In genomic region chr22:46803031-46803880, GRCh38 we compare ENCODE assay signal across 1 cellular context.
A peak's percentile ranks its signal among the peaks of the same experiment; 100 is the strongest.
TF ChIP-seq lines count a peak whose summit lies in the region.

No MANE protein-coding gene starts in this region.

TF ChIP-seq in HepG2, 621 proteins besides CTCF, POLR2A, EP300 and RAD21 (continued from another document and continues in another):
- TF ChIP-seq, protein P1, sequence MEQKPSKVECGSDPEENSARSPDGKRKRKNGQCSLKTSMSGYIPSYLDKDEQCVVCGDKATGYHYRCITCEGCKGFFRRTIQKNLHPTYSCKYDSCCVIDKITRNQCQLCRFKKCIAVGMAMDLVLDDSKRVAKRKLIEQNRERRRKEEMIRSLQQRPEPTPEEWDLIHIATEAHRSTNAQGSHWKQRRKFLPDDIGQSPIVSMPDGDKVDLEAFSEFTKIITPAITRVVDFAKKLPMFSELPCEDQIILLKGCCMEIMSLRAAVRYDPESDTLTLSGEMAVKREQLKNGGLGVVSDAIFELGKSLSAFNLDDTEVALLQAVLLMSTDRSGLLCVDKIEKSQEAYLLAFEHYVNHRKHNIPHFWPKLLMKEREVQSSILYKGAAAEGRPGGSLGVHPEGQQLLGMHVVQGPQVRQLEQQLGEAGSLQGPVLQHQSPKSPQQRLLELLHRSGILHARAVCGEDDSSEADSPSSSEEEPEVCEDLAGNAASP (CRISPR knock-in tag; IDR thresholded peaks at IDR 0.05; ENCODE audit: borderline replicate concordance) = 0 out of 2 replicates have a peak, but pooled peaks have one; percentile 54
- TF ChIP-seq, protein P2, sequence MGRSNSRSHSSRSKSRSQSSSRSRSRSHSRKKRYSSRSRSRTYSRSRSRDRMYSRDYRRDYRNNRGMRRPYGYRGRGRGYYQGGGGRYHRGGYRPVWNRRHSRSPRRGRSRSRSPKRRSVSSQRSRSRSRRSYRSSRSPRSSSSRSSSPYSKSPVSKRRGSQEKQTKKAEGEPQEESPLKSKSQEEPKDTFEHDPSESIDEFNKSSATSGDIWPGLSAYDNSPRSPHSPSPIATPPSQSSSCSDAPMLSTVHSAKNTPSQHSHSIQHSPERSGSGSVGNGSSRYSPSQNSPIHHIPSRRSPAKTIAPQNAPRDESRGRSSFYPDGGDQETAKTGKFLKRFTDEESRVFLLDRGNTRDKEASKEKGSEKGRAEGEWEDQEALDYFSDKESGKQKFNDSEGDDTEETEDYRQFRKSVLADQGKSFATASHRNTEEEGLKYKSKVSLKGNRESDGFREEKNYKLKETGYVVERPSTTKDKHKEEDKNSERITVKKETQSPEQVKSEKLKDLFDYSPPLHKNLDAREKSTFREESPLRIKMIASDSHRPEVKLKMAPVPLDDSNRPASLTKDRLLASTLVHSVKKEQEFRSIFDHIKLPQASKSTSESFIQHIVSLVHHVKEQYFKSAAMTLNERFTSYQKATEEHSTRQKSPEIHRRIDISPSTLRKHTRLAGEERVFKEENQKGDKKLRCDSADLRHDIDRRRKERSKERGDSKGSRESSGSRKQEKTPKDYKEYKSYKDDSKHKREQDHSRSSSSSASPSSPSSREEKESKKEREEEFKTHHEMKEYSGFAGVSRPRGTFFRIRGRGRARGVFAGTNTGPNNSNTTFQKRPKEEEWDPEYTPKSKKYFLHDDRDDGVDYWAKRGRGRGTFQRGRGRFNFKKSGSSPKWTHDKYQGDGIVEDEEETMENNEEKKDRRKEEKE (IDR thresholded peaks at IDR 0.05) = no peak
- TF ChIP-seq ZFP36L1 (CRISPR knock-in tag; IDR thresholded peaks at IDR 0.05) = no peak
- TF ChIP-seq ZNF570 (CRISPR knock-in tag; IDR thresholded peaks at IDR 0.05; ENCODE audit: borderline replicate concordance) = no peak
- TF ChIP-seq MIER3 (CRISPR knock-in tag; IDR thresholded peaks at IDR 0.05; ENCODE audit: borderline replicate concordance) = no peak
- TF ChIP-seq ATF1 (CRISPR knock-in tag; IDR thresholded peaks at IDR 0.05) = no peak
- no peak for TF ChIP-seq LCORL (IDR thresholded peaks at IDR 0.05)
- TF ChIP-seq LCORL (CRISPR knock-in tag; IDR thresholded peaks at IDR 0.05) = no peak
- TF ChIP-seq ZNF354B (CRISPR knock-in tag; IDR thresholded peaks at IDR 0.05) = no peak
- no peak for TF ChIP-seq KDM6A (CRISPR knock-in tag; IDR thresholded peaks at IDR 0.05; ENCODE audit: low read depth)
- TF ChIP-seq TCF7L2 (IDR thresholded peaks at IDR 0.05; ENCODE audit: low read depth, low read length) = no peak
- TF ChIP-seq ZNF773 (CRISPR knock-in tag; IDR thresholded peaks at IDR 0.05; ENCODE audit: borderline replicate concordance) = no peak
- TF ChIP-seq BCL6 (CRISPR knock-in tag; IDR thresholded peaks at IDR 0.05) = no peak
- TF ChIP-seq ZNF563 (CRISPR knock-in tag; IDR thresholded peaks at IDR 0.05) = no peak
- no peak for TF ChIP-seq ZKSCAN5 (CRISPR knock-in tag; IDR thresholded peaks at IDR 0.05)
- TF ChIP-seq KMT2B (CRISPR knock-in tag; IDR thresholded peaks at IDR 0.05) = 0 out of 2 replicates have a peak, but pooled peaks have one; percentile 19
- no peak for TF ChIP-seq ZNF576 (CRISPR knock-in tag; IDR thresholded peaks at IDR 0.05)
- TF ChIP-seq ZNF30 (CRISPR knock-in tag; IDR thresholded peaks at IDR 0.05) = no peak
- TF ChIP-seq ZNF451 (CRISPR knock-in tag; IDR thresholded peaks at IDR 0.05) = no peak
- TF ChIP-seq CREB3 (CRISPR knock-in tag; IDR thresholded peaks at IDR 0.05) = no peak
- TF ChIP-seq KDM1A (CRISPR knock-in tag; IDR thresholded peaks at IDR 0.05) = no peak
- no peak for TF ChIP-seq CHCHD3 (CRISPR knock-in tag; IDR thresholded peaks at IDR 0.05)
- no peak for TF ChIP-seq MED13 (CRISPR knock-in tag; IDR thresholded peaks at IDR 0.05)
- no peak for TF ChIP-seq PHF5A (CRISPR knock-in tag; IDR thresholded peaks at IDR 0.05; ENCODE audit: low read depth, unreplicated experiment)
- no peak for TF ChIP-seq ATAD3A (CRISPR knock-in tag; IDR thresholded peaks at IDR 0.05)
- TF ChIP-seq, protein P3, sequence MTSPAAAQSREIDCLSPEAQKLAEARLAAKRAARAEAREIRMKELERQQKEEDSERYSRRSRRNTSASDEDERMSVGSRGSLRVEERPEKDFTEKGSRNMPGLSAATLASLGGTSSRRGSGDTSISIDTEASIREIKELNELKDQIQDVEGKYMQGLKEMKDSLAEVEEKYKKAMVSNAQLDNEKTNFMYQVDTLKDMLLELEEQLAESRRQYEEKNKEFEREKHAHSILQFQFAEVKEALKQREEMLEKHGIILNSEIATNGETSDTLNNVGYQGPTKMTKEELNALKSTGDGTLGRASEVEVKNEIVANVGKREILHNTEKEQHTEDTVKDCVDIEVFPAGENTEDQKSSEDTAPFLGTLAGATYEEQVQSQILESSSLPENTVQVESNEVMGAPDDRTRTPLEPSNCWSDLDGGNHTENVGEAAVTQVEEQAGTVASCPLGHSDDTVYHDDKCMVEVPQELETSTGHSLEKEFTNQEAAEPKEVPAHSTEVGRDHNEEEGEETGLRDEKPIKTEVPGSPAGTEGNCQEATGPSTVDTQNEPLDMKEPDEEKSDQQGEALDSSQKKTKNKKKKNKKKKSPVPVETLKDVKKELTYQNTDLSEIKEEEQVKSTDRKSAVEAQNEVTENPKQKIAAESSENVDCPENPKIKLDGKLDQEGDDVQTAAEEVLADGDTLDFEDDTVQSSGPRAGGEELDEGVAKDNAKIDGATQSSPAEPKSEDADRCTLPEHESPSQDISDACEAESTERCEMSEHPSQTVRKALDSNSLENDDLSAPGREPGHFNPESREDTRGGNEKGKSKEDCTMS (CRISPR knock-in tag; conservative IDR thresholded peaks at IDR 0.05) = no peak
- TF ChIP-seq TFDP2 (CRISPR knock-in tag; IDR thresholded peaks at IDR 0.05) = no peak
- peak; percentile 62; the same call in 1 of the 2 replicates for TF ChIP-seq BORCS8-MEF2B (CRISPR knock-in tag; IDR thresholded peaks at IDR 0.05)
- TF ChIP-seq NKX3-1 (CRISPR knock-in tag; IDR thresholded peaks at IDR 0.05) = no peak
- no peak for TF ChIP-seq MEIS1 (CRISPR knock-in tag; IDR thresholded peaks at IDR 0.05; ENCODE audit: borderline replicate concordance)
- no peak for TF ChIP-seq ZNF652 (CRISPR knock-in tag; IDR thresholded peaks at IDR 0.05; ENCODE audit: borderline replicate concordance, low read depth)
- no peak for TF ChIP-seq SIX4 (CRISPR knock-in tag; IDR thresholded peaks at IDR 0.05)
- TF ChIP-seq ARID3A (IDR thresholded peaks at IDR 0.05; ENCODE audit: low read depth, low read length) = no peak
- TF ChIP-seq HOXD1 (CRISPR knock-in tag; IDR thresholded peaks at IDR 0.05) = no peak
- TF ChIP-seq, protein P4, sequence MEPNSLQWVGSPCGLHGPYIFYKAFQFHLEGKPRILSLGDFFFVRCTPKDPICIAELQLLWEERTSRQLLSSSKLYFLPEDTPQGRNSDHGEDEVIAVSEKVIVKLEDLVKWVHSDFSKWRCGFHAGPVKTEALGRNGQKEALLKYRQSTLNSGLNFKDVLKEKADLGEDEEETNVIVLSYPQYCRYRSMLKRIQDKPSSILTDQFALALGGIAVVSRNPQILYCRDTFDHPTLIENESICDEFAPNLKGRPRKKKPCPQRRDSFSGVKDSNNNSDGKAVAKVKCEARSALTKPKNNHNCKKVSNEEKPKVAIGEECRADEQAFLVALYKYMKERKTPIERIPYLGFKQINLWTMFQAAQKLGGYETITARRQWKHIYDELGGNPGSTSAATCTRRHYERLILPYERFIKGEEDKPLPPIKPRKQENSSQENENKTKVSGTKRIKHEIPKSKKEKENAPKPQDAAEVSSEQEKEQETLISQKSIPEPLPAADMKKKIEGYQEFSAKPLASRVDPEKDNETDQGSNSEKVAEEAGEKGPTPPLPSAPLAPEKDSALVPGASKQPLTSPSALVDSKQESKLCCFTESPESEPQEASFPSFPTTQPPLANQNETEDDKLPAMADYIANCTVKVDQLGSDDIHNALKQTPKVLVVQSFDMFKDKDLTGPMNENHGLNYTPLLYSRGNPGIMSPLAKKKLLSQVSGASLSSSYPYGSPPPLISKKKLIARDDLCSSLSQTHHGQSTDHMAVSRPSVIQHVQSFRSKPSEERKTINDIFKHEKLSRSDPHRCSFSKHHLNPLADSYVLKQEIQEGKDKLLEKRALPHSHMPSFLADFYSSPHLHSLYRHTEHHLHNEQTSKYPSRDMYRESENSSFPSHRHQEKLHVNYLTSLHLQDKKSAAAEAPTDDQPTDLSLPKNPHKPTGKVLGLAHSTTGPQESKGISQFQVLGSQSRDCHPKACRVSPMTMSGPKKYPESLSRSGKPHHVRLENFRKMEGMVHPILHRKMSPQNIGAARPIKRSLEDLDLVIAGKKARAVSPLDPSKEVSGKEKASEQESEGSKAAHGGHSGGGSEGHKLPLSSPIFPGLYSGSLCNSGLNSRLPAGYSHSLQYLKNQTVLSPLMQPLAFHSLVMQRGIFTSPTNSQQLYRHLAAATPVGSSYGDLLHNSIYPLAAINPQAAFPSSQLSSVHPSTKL (CRISPR knock-in tag; IDR thresholded peaks at IDR 0.05) = 0 out of 2 replicates have a peak, but pooled peaks have one; percentile 15
- no peak for TF ChIP-seq FOXC1 (CRISPR knock-in tag; IDR thresholded peaks at IDR 0.05; ENCODE audit: borderline replicate concordance)
- no peak for TF ChIP-seq HIVEP1 (CRISPR knock-in tag; IDR thresholded peaks at IDR 0.05)
- TF ChIP-seq, protein P5, sequence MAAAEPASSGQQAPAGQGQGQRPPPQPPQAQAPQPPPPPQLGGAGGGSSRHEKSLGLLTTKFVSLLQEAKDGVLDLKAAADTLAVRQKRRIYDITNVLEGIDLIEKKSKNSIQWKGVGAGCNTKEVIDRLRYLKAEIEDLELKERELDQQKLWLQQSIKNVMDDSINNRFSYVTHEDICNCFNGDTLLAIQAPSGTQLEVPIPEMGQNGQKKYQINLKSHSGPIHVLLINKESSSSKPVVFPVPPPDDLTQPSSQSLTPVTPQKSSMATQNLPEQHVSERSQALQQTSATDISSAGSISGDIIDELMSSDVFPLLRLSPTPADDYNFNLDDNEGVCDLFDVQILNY (CRISPR knock-in tag; conservative IDR thresholded peaks at IDR 0.05) = no peak
- TF ChIP-seq ZNF83 (CRISPR knock-in tag; IDR thresholded peaks at IDR 0.05; ENCODE audit: borderline replicate concordance) = no peak
- TF ChIP-seq, protein P6, sequence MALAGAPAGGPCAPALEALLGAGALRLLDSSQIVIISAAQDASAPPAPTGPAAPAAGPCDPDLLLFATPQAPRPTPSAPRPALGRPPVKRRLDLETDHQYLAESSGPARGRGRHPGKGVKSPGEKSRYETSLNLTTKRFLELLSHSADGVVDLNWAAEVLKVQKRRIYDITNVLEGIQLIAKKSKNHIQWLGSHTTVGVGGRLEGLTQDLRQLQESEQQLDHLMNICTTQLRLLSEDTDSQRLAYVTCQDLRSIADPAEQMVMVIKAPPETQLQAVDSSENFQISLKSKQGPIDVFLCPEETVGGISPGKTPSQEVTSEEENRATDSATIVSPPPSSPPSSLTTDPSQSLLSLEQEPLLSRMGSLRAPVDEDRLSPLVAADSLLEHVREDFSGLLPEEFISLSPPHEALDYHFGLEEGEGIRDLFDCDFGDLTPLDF (CRISPR knock-in tag; IDR thresholded peaks at IDR 0.05) = no peak
- TF ChIP-seq ZNF253 (CRISPR knock-in tag; IDR thresholded peaks at IDR 0.05; ENCODE audit: borderline replicate concordance) = no peak
- no peak for TF ChIP-seq ZNF343 (CRISPR knock-in tag; IDR thresholded peaks at IDR 0.05)
- TF ChIP-seq RFX3 (CRISPR knock-in tag; IDR thresholded peaks at IDR 0.05) = no peak
- TF ChIP-seq, protein P7, sequence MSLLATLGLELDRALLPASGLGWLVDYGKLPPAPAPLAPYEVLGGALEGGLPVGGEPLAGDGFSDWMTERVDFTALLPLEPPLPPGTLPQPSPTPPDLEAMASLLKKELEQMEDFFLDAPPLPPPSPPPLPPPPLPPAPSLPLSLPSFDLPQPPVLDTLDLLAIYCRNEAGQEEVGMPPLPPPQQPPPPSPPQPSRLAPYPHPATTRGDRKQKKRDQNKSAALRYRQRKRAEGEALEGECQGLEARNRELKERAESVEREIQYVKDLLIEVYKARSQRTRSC (CRISPR knock-in tag; IDR thresholded peaks at IDR 0.05; ENCODE audit: low read depth) = no peak
- no peak for TF ChIP-seq ZNF720 (CRISPR knock-in tag; IDR thresholded peaks at IDR 0.05)
- no peak for TF ChIP-seq MAFF (IDR thresholded peaks at IDR 0.05; ENCODE audit: low read depth, low read length)
- no peak for TF ChIP-seq NFYC (CRISPR knock-in tag; IDR thresholded peaks at IDR 0.05)
- no peak for TF ChIP-seq ZNF496 (CRISPR knock-in tag; IDR thresholded peaks at IDR 0.05; ENCODE audit: insufficient replicate concordance)
- TF ChIP-seq, protein P8, sequence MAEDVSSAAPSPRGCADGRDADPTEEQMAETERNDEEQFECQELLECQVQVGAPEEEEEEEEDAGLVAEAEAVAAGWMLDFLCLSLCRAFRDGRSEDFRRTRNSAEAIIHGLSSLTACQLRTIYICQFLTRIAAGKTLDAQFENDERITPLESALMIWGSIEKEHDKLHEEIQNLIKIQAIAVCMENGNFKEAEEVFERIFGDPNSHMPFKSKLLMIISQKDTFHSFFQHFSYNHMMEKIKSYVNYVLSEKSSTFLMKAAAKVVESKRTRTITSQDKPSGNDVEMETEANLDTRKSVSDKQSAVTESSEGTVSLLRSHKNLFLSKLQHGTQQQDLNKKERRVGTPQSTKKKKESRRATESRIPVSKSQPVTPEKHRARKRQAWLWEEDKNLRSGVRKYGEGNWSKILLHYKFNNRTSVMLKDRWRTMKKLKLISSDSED (CRISPR knock-in tag; IDR thresholded peaks at IDR 0.05) = no peak
